Comparison of ENCODE assay signal across 10 cellular contexts in the genomic region with DNA sequence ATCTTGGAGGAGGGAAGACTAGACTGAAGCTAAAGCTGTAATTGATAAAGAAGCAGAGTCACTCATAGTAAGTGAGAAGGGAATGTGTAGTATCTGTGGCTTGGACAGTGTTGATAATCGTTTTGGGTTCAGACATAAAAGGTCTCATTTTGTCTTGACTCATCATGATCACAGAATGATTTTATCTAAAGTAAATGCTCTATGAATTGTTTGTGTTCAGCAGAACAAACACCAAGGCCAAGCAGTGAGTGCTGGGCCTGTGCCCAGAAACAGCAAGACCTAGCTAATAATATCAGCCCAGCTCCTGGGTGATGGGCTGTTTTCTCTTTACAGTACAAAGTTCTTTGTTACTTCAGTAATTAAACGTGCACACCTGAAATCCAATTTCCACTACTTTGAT. TPM values are rescaled to one million over a fixed set of nuclear protein-coding genes. Genes with fewer than 3 reads are reported as not detected.
DNase-seq lines count a peak whose midpoint lies in the region; ATAC-seq and TF ChIP-seq lines count a peak whose summit lies in the region.
"Had no signal": no experiment of that assay in that cellular context is flagged by ENCODE, and none has a peak within 500 bp of the region (broad histone marks: within the 10 kb centered on the region; RNA-seq: fewer than 3 reads in every experiment).

No MANE protein-coding gene starts in this region.

- peak overlapping the region; percentile 16 for H2AFZ ChIP-seq in ACC112 (ENCODE audit: low read length, unreplicated experiment)

- intact Hi-C loops in right lobe of liver (cut with DNase I): no loop called here

- no peak overlapping the region for H3K4me3 ChIP-seq in ACC112 (ENCODE audit: low read depth, low read length)
- no peak overlapping the region for H3K4me3 ChIP-seq in MG63
- no peak overlapping the region for H3K4me3 ChIP-seq in right lobe of liver

- H3K9me3 ChIP-seq in MG63: no peaks in the 10 kb centered on the region
- no peaks in the 10 kb centered on the region for H3K9me3 ChIP-seq in right lobe of liver

- H3K27me3 ChIP-seq in ACC112 (ENCODE audit: insufficient read depth, low read length) (no peaks in the 10 kb centered on the region), MG63 (no peaks in the 10 kb centered on the region), right lobe of liver (no peaks in the 10 kb centered on the region)

- no peak for TF ChIP-seq POLR2A in right lobe of liver (IDR thresholded peaks at IDR 0.05)

- H3K79me2 ChIP-seq in ACC112 (ENCODE audit: control insufficient read depth, insufficient read depth, low read length, unreplicated experiment): no peaks in the 10 kb centered on the region

- no peak for TF ChIP-seq CTCF in right lobe of liver (IDR thresholded peaks at IDR 0.05)

- peak overlapping the region; percentile 28 for H3K27ac ChIP-seq in ACC112 (ENCODE audit: low read depth, low read length)
- H3K27ac ChIP-seq in right lobe of liver: peak overlapping the region in 2 of 3 donors; percentile 25 to 61
- H3K27ac ChIP-seq: HL-60 had no signal

- no peaks in the 10 kb centered on the region for H3K36me3 ChIP-seq in ACC112 (ENCODE audit: insufficient read depth, low read length)
- H3K36me3 ChIP-seq in MG63: no peaks in the 10 kb centered on the region
- no peaks in the 10 kb centered on the region for H3K36me3 ChIP-seq in right lobe of liver

- H3K4me1 ChIP-seq in ACC112 (ENCODE audit: control insufficient read depth, insufficient read depth, low read length, unreplicated experiment) (peaks cover 29% of the 10 kb centered on the region), right lobe of liver (peaks cover 0 to 52% (median 19%) of the 10 kb centered on the region in 4 donors)

- WGBS in right lobe of liver (ENCODE audit: insufficient coverage, low coverage, low lambda C conversion rate, missing lambda C conversion rate): 19% methylated on average over 2 of the region's 2 CpGs

- ATAC-seq in right lobe of liver: peak; percentile 90 to 97 (median 95)
- ATAC-seq in HG02763 (IDR thresholded peaks at IDR 0.05; ENCODE audit: unreplicated experiment): no peak
- ATAC-seq in GM19351 (IDR thresholded peaks at IDR 0.05; ENCODE audit: unreplicated experiment): no peak

- DNase-seq in MG63: peak; percentile 81
- DNase-seq in brain pericyte (ENCODE audit: low read depth, low spot score): peak; percentile 67
- DNase-seq in right lobe of liver: peak; percentile 83 to 88 (median 84)
- DNase-seq in Ammon's horn (ENCODE audit: low spot score): no peak
- no peak for DNase-seq in activated CD4-positive, alpha-beta T cell treated with anti-CD3 and anti-CD28 coated beads, Interleukin-2, amount 50 U/mL, for 48 hours
- DNase-seq: CD4-positive, alpha-beta T cell had no signal

RNA-seq across cellular contexts. Expression of gene CD36, which starts 26.7 kb away (rescaled TPM):
- total RNA-seq in MG63 (2014; rRNA removed; shearing (Covaris generic); ENCODE audit: low replicate concordance): not detected in 2 replicates
- total RNA-seq in right lobe of liver: 10 to 100 TPM; 14.0 to 73.8 (median 34.7) TPM

Comparison
In these comparisons a context has a peak if more than half of its experiments do, and no peak if none do; other contexts are left out.
1. DNase-seq: peak in MG63 (single experiment), brain pericyte (single experiment) and right lobe of liver (3 of 3); none in Ammon's horn (single experiment) and activated CD4-positive, alpha-beta T cell treated with anti-CD3 and anti-CD28 coated beads, Interleukin-2, amount 50 U/mL, for 48 hours (0 of 2).
2. ATAC-seq: peak in right lobe of liver (4 of 4); none in HG02763 (single experiment) and GM19351 (single experiment).
3. RNA of gene CD36, which starts 26.7 kb away (total RNA-seq): 14.0 to 73.8 TPM in right lobe of liver; not detected in MG63; every median in the first group is over 10 times any median in the second.